Comparison of ENCODE assay signal across 10 cellular contexts in the genomic region with DNA sequence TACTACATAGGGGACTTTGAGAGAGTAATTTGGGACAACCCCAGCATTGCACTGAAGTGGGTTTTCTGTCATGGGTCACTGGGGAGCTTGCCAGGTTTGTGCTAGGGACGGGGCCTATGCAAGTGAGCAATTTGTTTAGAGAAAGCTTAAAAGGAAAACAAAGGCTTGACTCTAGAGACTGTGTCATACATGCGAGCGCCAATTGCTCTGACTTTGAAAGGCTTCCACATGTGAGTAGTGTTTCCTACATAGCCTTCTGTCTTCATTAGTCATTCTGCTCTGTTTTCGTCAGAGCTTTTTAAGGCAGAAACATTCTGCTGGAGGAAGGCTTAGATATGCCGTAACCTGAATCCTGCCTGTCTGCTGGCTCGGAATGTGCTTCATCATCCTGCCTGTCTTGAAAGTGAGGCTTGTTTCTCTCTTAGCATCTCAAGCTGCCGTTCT.
DNase-seq lines count a peak whose midpoint lies in the region; ATAC-seq and TF ChIP-seq lines count a peak whose summit lies in the region.
"Had no signal": no experiment of that assay in that cellular context is flagged by ENCODE, and none has a peak within 500 bp of the region (broad histone marks: within the 10 kb centered on the region; RNA-seq: fewer than 3 reads in every experiment).

No MANE protein-coding gene starts in this region.

- peaks cover 58% of the 10 kb centered on the region for H3K36me3 Mint-ChIP-seq in T-helper 1 cell treated with Interleukin-12 subunit alpha and Interleukin-12 subunit beta and Interleukin-4 antibody, amounts not matched to agents 30 μg/mL and 1 μg/mL, for 36 hours (ENCODE audit: low read depth)

- peak overlapping the region; percentile 11 for H3K27ac Mint-ChIP-seq in T-helper 1 cell treated with Interleukin-12 subunit alpha and Interleukin-12 subunit beta and Interleukin-4 antibody, amounts not matched to agents 30 μg/mL and 1 μg/mL, for 36 hours
- H3K27ac Mint-ChIP-seq: B cell had no signal

- peaks cover 15% of the 10 kb centered on the region for H3K4me1 Mint-ChIP-seq in T-helper 1 cell treated with Interleukin-12 subunit alpha and Interleukin-12 subunit beta and Interleukin-4 antibody, amounts not matched to agents 30 μg/mL and 1 μg/mL, for 36 hours (ENCODE audit: low read depth)

- DNase-seq in T-helper 1 cell (no peak), iPS-NIHi11 (ENCODE audit: low spot score) (peak; percentile 34), superior temporal gyrus (ENCODE audit: extremely low spot score) (peak; percentile 78), GM10266 (ENCODE audit: extremely low spot score) (no peak), KBM-7 (no peak)

- no peak overlapping the region for H3K4me3 Mint-ChIP-seq in T-helper 1 cell treated with Interleukin-12 subunit alpha and Interleukin-12 subunit beta and Interleukin-4 antibody, amounts not matched to agents 30 μg/mL and 1 μg/mL, for 36 hours
- H3K4me3 Mint-ChIP-seq: B cell had no signal

- no peaks in the 10 kb centered on the region for H3K9me3 Mint-ChIP-seq in T-helper 1 cell treated with Interleukin-12 subunit alpha and Interleukin-12 subunit beta and Interleukin-4 antibody, amounts not matched to agents 30 μg/mL and 1 μg/mL, for 36 hours

- ATAC-seq in HG02970 (IDR thresholded peaks at IDR 0.05; ENCODE audit: low FRiP score, unreplicated experiment), result no peak

- no peak for TF ChIP-seq CTCF in GM10266 (IDR thresholded peaks at IDR 0.05; ENCODE audit: control insufficient read depth, insufficient read depth, low read depth, missing control alignments)

- no peaks in the 10 kb centered on the region for H3K27me3 Mint-ChIP-seq in T-helper 1 cell treated with Interleukin-12 subunit alpha and Interleukin-12 subunit beta and Interleukin-4 antibody, amounts not matched to agents 30 μg/mL and 1 μg/mL, for 36 hours (ENCODE audit: low read depth)
- H3K27me3 Mint-ChIP-seq: B cell had no signal

- peak overlapping the region; percentile 75 for H3K27ac ChIP-seq in angular gyrus (ENCODE audit: low read depth, low read length)
- H3K27ac ChIP-seq: neutrophil had no signal

- in situ Hi-C loops in KBM-7 (cut with MboI; ENCODE audit: low pct_unique_long_range_greater_than_20kb, low sequenced_read_pairs), result loop anchor here (25.0 kb wide), 1 partner anchor 194 kb away; no protein-coding TSS in a partner anchor

Comparison
In these comparisons a context has a peak if more than half of its experiments do, and no peak if none do; other contexts are left out.
1. DNase-seq: peak in iPS-NIHi11 (single experiment) and superior temporal gyrus (single experiment); none in T-helper 1 cell (0 of 5), GM10266 (single experiment) and KBM-7 (single experiment).